19 cellular contexts compared by ENCODE assay signal in genomic region chr1:87146538-87146937, GRCh38.
"Had no signal": no experiment of that assay in that cellular context is flagged by ENCODE, and none has a peak within 500 bp of the region (broad histone marks: within the 10 kb centered on the region; RNA-seq: fewer than 3 reads in every experiment).

No MANE protein-coding gene starts in this region.

- H3K4me3 ChIP-seq: left lung, mucosa of descending colon, ovary, psoas muscle, sigmoid colon, stomach, thyroid gland had no signal

- H3K27me3 ChIP-seq: ovary, sigmoid colon, stomach, thyroid gland had no signal

- H3K4me1 ChIP-seq: psoas muscle had no signal

- H3K27ac ChIP-seq: left lung, ovary, psoas muscle, sigmoid colon, stomach, thyroid gland had no signal

- DNase-seq: cortex of kidney; left cardiac atrium; left lung; mesenchymal stem cell; mucosa of descending colon; naive B cell; nucleus accumbens; ovary; posterior cingulate gyrus; psoas muscle; right cardiac atrium; sigmoid colon; stimulated activated CD4-positive, alpha-beta T cell treated with anti-CD3 and anti-CD28 coated beads, Interleukin-2, amount 100 ng/mL, for 24 hours; stimulated activated CD4-positive, alpha-beta T cell treated with anti-CD3 and anti-CD28 coated beads, Interleukin-4, amount 100 ng/mL, for 24 hours; stimulated activated naive CD4-positive, alpha-beta T cell treated with Interleukin-2 at 50 U/mL for 16 hours; stomach; thyroid gland had no signal

- H3K9me3 ChIP-seq: left lung, mucosa of descending colon, ovary, psoas muscle, sigmoid colon, stomach, thyroid gland had no signal

- ATAC-seq: left cardiac atrium; left lung; mucosa of descending colon; natural killer cell treated with Interleukin-12 subunit alpha and Interleukin-12 subunit beta and Interleukin-15 and Interleukin-18, amount 100 ng/mL, for 72 hours; psoas muscle; right cardiac atrium; stimulated activated effector memory CD8-positive, alpha-beta T cell treated with anti-CD3 and anti-CD28 coated beads, Interleukin-12 subunit alpha, Interleukin-12 subunit beta, amount 100 ng/mL, for 72 hours had no signal

- H3K36me3 ChIP-seq: left lung, ovary, sigmoid colon, stomach, thyroid gland had no signal
